ENCODE assay signal across 7 cellular contexts in the genomic region with DNA sequence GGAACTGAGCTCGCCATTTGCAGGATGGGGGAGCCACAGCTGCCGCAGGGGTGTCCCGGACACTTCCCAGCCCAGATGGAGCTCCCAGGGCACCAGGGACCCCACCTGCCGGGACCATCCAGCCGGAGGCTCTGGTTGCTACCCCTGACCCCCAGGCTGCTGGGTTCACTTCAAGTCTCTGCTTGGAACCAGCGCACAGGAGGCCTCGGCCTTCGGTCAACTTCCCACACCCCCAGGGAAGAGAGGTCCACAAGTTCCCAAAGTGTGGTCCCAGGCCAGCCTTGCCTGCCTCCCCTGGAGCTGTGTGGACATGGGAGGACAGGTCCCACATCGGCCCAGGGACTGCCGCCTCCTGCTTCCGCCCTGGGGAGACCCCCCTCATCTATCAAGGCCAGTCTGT.
"Had no signal": no experiment of that assay in that cellular context is flagged by ENCODE, and none has a peak within 500 bp of the region (broad histone marks: within the 10 kb centered on the region; RNA-seq: fewer than 3 reads in every experiment).

No MANE protein-coding gene starts in this region.

- DNase-seq: IMR-90, KBM-7, KG1 had no signal

- FAIRE-seq: HepG2, HTR-8/SVneo, K562 had no signal

- H3K27ac ChIP-seq: HL-60 had no signal

- H3K4me3 ChIP-seq: K562 had no signal
